ENCODE assay signal across 12 cellular contexts in genomic region chr16:22356930-22357634, GRCh38. TPM values are rescaled to one million over a fixed set of nuclear protein-coding genes. Genes with fewer than 3 reads are reported as not detected.
DNase-seq lines count a peak whose midpoint lies in the region; ATAC-seq and TF ChIP-seq lines count a peak whose summit lies in the region.
"Had no signal": no experiment of that assay in that cellular context is flagged by ENCODE, and none has a peak within 500 bp of the region (broad histone marks: within the 10 kb centered on the region; RNA-seq: fewer than 3 reads in every experiment).

No MANE protein-coding gene starts in this region.

- H3K9me3 Mint-ChIP-seq in activated CD4-positive, alpha-beta T cell treated with anti-CD3 and anti-CD28 coated beads, Interleukin-2, amount 10 ng/mL, durations not matched to agents 24 days and 14 days, result peaks cover 3% of the 10 kb centered on the region
- no peaks in the 10 kb centered on the region for H3K9me3 Mint-ChIP-seq in activated CD8-positive, alpha-beta T cell treated with anti-CD3 and anti-CD28 coated beads for 36 hours

- H3K4me3 Mint-ChIP-seq in activated CD4-positive, alpha-beta T cell treated with anti-CD3 and anti-CD28 coated beads, Interleukin-2, amount 10 ng/mL, durations not matched to agents 24 days and 14 days, result peak overlapping the region; percentile 57
- no peak overlapping the region for H3K4me3 Mint-ChIP-seq in activated CD8-positive, alpha-beta T cell treated with anti-CD3 and anti-CD28 coated beads for 36 hours

- CTCF ChIA-PET in activated CD8-positive, alpha-beta T cell treated with anti-CD3 and anti-CD28 coated beads for 36 hours (lab: Charles Lee), result interaction anchor here (1.5 to 2.5 kb wide), 3 partner anchors 13 to 16 kb away, joined by 3 to 12 read pairs (median 4); no protein-coding TSS in a partner anchor

- TF ChIP-seq CTCF in activated CD8-positive, alpha-beta T cell treated with anti-CD3 and anti-CD28 coated beads for 36 hours (IDR thresholded peaks at IDR 0.05), result no peak
- TF ChIP-seq CTCF in smooth muscle cell (IDR thresholded peaks at IDR 0.05; ENCODE audit: borderline replicate concordance, insufficient read depth, poor library complexity, severe bottlenecking), result no peak

- peaks cover 97% of the 10 kb centered on the region for H4K20me1 ChIP-seq in smooth muscle cell (ENCODE audit: low read depth)

- POLR2A ChIA-PET in activated CD8-positive, alpha-beta T cell treated with anti-CD3 and anti-CD28 coated beads for 36 hours (lab: Charles Lee), result interaction anchor here (1.2 to 13.7 kb wide), 4 partner anchors 13 to 57 kb away, joined by 3 to 152 read pairs (median 14); partner anchors contain the start of gene CDR2

- H3K79me2 ChIP-seq in smooth muscle cell (ENCODE audit: low read depth), result peaks cover 81% of the 10 kb centered on the region

- peak; percentile 11 for ATAC-seq in HG02885 (IDR thresholded peaks at IDR 0.05; ENCODE audit: poor library complexity, unreplicated experiment)
- ATAC-seq in activated CD8-positive, alpha-beta T cell treated with anti-CD3 and anti-CD28 coated beads for 36 hours, result peak; percentile 22
- ATAC-seq: A549 had no signal

- H3K4me1 ChIP-seq in smooth muscle cell (ENCODE audit: low read depth), result peaks cover 17% of the 10 kb centered on the region

- H3K27me3 ChIP-seq in smooth muscle cell (ENCODE audit: low read depth), result no peaks in the 10 kb centered on the region

- H3K36me3 Mint-ChIP-seq in activated CD4-positive, alpha-beta T cell treated with anti-CD3 and anti-CD28 coated beads, Interleukin-2, amount 10 ng/mL, durations not matched to agents 24 days and 14 days (ENCODE audit: low read depth), result peaks cover 34% of the 10 kb centered on the region
- peaks cover 41% of the 10 kb centered on the region for H3K36me3 Mint-ChIP-seq in activated CD8-positive, alpha-beta T cell treated with anti-CD3 and anti-CD28 coated beads for 36 hours (ENCODE audit: low read depth)

- DNase-seq in activated CD4-positive, alpha-beta T cell treated with anti-CD3 and anti-CD28 coated beads, Interleukin-2, amount 10 ng/mL, durations not matched to agents 24 days and 14 days, result peak; percentile 75
- no peak for DNase-seq in activated CD4-positive, alpha-beta T cell treated with anti-CD3 and anti-CD28 coated beads for 1 hour
- DNase-seq in activated CD8-positive, alpha-beta T cell treated with anti-CD3 and anti-CD28 coated beads for 36 hours, result no peak
- DNase-seq in smooth muscle cell (lab: John Stamatoyannopoulos, UW; ENCODE audit: unreplicated experiment), result no peak
- no peak for DNase-seq in NCI-H69 (lab: John Stamatoyannopoulos, UW)
- no peak for DNase-seq in RPMI8226
- DNase-seq in hepatic stellate cell (ENCODE audit: low spot score), result no peak
- DNase-seq: effector CD8-positive, alpha-beta T cell; NK-92 treated with Interleukin-12 subunit alpha and Interleukin-12 subunit beta, amount 100 ng/mL, for 24 hours; stimulated activated CD4-positive, alpha-beta T cell treated with anti-CD3 and anti-CD28 coated beads, Interleukin-15, amount 100 ng/mL, for 24 hours had no signal

- no peak overlapping the region for H3K4me3 ChIP-seq in smooth muscle cell
- H3K4me3 ChIP-seq: A549 had no signal

- peaks cover under 1% of the 10 kb centered on the region for H3K36me3 ChIP-seq in smooth muscle cell (ENCODE audit: low read depth)

- WGBS in smooth muscle cell (ENCODE audit: low lambda C conversion rate), result 85% methylated on average over 7 of the region's 7 CpGs

- no peaks in the 10 kb centered on the region for H3K9me3 ChIP-seq in smooth muscle cell (replicated peaks; ENCODE audit: low read depth)
- H3K9me3 ChIP-seq: A549 had no signal

- peaks cover 25% of the 10 kb centered on the region for H3F3A ChIP-seq in smooth muscle cell (ENCODE audit: low read depth)

- H3K4me1 Mint-ChIP-seq in activated CD4-positive, alpha-beta T cell treated with anti-CD3 and anti-CD28 coated beads, Interleukin-2, amount 10 ng/mL, durations not matched to agents 24 days and 14 days, result peaks cover 59% of the 10 kb centered on the region
- peaks cover 76% of the 10 kb centered on the region for H3K4me1 Mint-ChIP-seq in activated CD8-positive, alpha-beta T cell treated with anti-CD3 and anti-CD28 coated beads for 36 hours (ENCODE audit: low read depth)

- H3K27me3 Mint-ChIP-seq in activated CD4-positive, alpha-beta T cell treated with anti-CD3 and anti-CD28 coated beads, Interleukin-2, amount 10 ng/mL, durations not matched to agents 24 days and 14 days, result no peaks in the 10 kb centered on the region
- H3K27me3 Mint-ChIP-seq in activated CD8-positive, alpha-beta T cell treated with anti-CD3 and anti-CD28 coated beads for 36 hours, result no peaks in the 10 kb centered on the region

- peak overlapping the region; percentile 91 for H3K27ac ChIP-seq in smooth muscle cell (ENCODE audit: low read depth)

- H2AFZ ChIP-seq in smooth muscle cell (ENCODE audit: low read depth), result no peak overlapping the region

- peak overlapping the region; percentile 41 for H3K9ac ChIP-seq in smooth muscle cell (ENCODE audit: low read depth)

- intact Hi-C loops in activated CD4-positive, alpha-beta T cell treated with anti-CD3 and anti-CD28 coated beads, Interleukin-2, amount 10 ng/mL, durations not matched to agents 24 days and 14 days (cut with micrococcal nuclease), result loop anchor here (1.0 kb wide), 1 partner anchor 12 kb away; no protein-coding TSS in a partner anchor
- intact Hi-C loops in activated CD8-positive, alpha-beta T cell treated with anti-CD3 and anti-CD28 coated beads for 36 hours (cut with micrococcal nuclease), result loop anchor here (5.0 kb wide), 1 partner anchor 60 kb away; the partner anchor contains the start of gene POLR3E

- peak overlapping the region; percentile 51 for H3K4me2 ChIP-seq in smooth muscle cell
- H3K4me2 ChIP-seq: A549 had no signal

- peak overlapping the region; percentile 91 for H3K27ac Mint-ChIP-seq in activated CD4-positive, alpha-beta T cell treated with anti-CD3 and anti-CD28 coated beads, Interleukin-2, amount 10 ng/mL, durations not matched to agents 24 days and 14 days
- H3K27ac Mint-ChIP-seq in activated CD8-positive, alpha-beta T cell treated with anti-CD3 and anti-CD28 coated beads for 36 hours, result peak overlapping the region; percentile 93

RNA-seq across cellular contexts. Expression of gene CDR2, which starts 17.3 kb away (rescaled TPM):
- 38.2 and 40.9 TPM in 2 replicates for total RNA-seq in activated CD4-positive, alpha-beta T cell treated with anti-CD3 and anti-CD28 coated beads, Interleukin-2, amount 10 ng/mL, durations not matched to agents 24 days and 14 days
- total RNA-seq in activated CD8-positive, alpha-beta T cell treated with anti-CD3 and anti-CD28 coated beads for 36 hours, result 10 to 100 TPM; 34.7 to 37.6 TPM
- total RNA-seq in smooth muscle cell, result 67.3 and 76.5 TPM in 2 replicates
- polyA plus RNA-seq in smooth muscle cell, result 47.4 and 52.5 TPM in 2 replicates

RNA-seq across cellular contexts. Expression of gene POLR3E, which starts 59.9 kb away (rescaled TPM):
- 102 and 111 TPM in 2 replicates for total RNA-seq in activated CD4-positive, alpha-beta T cell treated with anti-CD3 and anti-CD28 coated beads, Interleukin-2, amount 10 ng/mL, durations not matched to agents 24 days and 14 days
- 10 to 100 TPM; 66.9 to 67.9 TPM for total RNA-seq in activated CD8-positive, alpha-beta T cell treated with anti-CD3 and anti-CD28 coated beads for 36 hours
- 29.1 and 31.2 TPM in 2 replicates for total RNA-seq in smooth muscle cell
- polyA plus RNA-seq in smooth muscle cell, result 13.9 and 21.2 TPM in 2 replicates
